Comparison of ENCODE assay signal across 8 cellular contexts in genomic region chr20:36574278-36575065, GRCh38. TPM values are rescaled to one million over a fixed set of nuclear protein-coding genes. Genes with fewer than 3 reads are reported as not detected.
A peak's percentile ranks its signal among the peaks of the same experiment; 100 is the strongest.
DNase-seq lines count a peak whose midpoint lies in the region; ATAC-seq and TF ChIP-seq lines count a peak whose summit lies in the region.

No MANE protein-coding gene starts in this region.

- intact Hi-C loops in CD4-positive, alpha-beta memory T cell (cut with micrococcal nuclease), result loop anchor here (1.0 to 10.0 kb wide), 2 partner anchors 21 to 620 kb away; partner anchors contain the start of gene SCAND1
- intact Hi-C loops in MCF 10A (cut with micrococcal nuclease), result no loop called here

- DNase-seq in CD4-positive, alpha-beta memory T cell, result peak; percentile 51 to 70 (median 59)
- peak; percentile 37 for DNase-seq in T-helper 9 cell
- DNase-seq in MCF 10A (ENCODE audit: unreplicated experiment), result peak; percentile 47
- DNase-seq in kidney epithelial cell (ENCODE audit: low read depth), result no peak
- peak; percentile 39 for DNase-seq in stimulated activated CD4-positive, alpha-beta T cell treated with anti-CD3 and anti-CD28 coated beads, Interleukin-1b, Interleukin-23, amount 100 ng/mL, for 48 hours
- no peak for DNase-seq in occipital lobe (lab: John Stamatoyannopoulos, UW)

- H3K27ac ChIP-seq in CD4-positive, alpha-beta memory T cell (ENCODE audit: low read depth, low read length), result peak overlapping the region; percentile 100
- H3K27ac ChIP-seq in HUES6 (ENCODE audit: low read depth, low read length), result peak overlapping the region; percentile 87; the same call in 1 of the 2 replicates

- CTCF ChIA-PET in CD4-positive, alpha-beta memory T cell (lab: Charles Lee; ENCODE audit: partially characterized antibody), result interaction anchor here (1.2 to 11.4 kb wide), 3 partner anchors 15 to 180 kb away, joined by 3 to 132 read pairs (median 37); partner anchors contain the start of gene RAB5IF
- CTCF ChIA-PET in MCF 10A (lab: Yijun Ruan, JAX), result interaction anchor here (0.6 to 1.3 kb wide), 5 partner anchors 17 to 757 kb away, joined by 3 to 5 read pairs (median 3); partner anchors contain the start of gene DSN1

- H3K27me3 ChIP-seq in CD4-positive, alpha-beta memory T cell (ENCODE audit: insufficient read depth, low read length), result no peaks in the 10 kb centered on the region
- no peaks in the 10 kb centered on the region for H3K27me3 ChIP-seq in HUES6 (ENCODE audit: control insufficient read depth, insufficient read depth, low read length)
- H3K27me3 ChIP-seq in kidney epithelial cell (ENCODE audit: control insufficient read depth, insufficient read depth, low read length), result no peaks in the 10 kb centered on the region

- H3K4me3 Mint-ChIP-seq in CD4-positive, alpha-beta memory T cell, result peak overlapping the region; percentile 86 to 96 (median 92)
- H3K4me3 Mint-ChIP-seq in MCF 10A (ENCODE audit: unreplicated experiment), result peak overlapping the region; percentile 74

- H3K9me3 ChIP-seq in CD4-positive, alpha-beta memory T cell (ENCODE audit: control insufficient read depth in 1 of 2, low read length in 2 of 2), result no peaks in the 10 kb centered on the region
- no peaks in the 10 kb centered on the region for H3K9me3 ChIP-seq in HUES6 (ENCODE audit: control insufficient read depth, insufficient read depth, low read depth, low read length)

- peaks cover 12% of the 10 kb centered on the region for H3K36me3 ChIP-seq in CD4-positive, alpha-beta memory T cell (ENCODE audit: insufficient read depth, low read length)
- H3K36me3 ChIP-seq in HUES6 (ENCODE audit: control insufficient read depth, insufficient read depth, low read length), result peaks cover 17% of the 10 kb centered on the region
- no peaks in the 10 kb centered on the region for H3K36me3 ChIP-seq in kidney epithelial cell (ENCODE audit: control insufficient read depth, insufficient read depth, low read length)

- peaks cover 40% of the 10 kb centered on the region for H3K4me1 ChIP-seq in CD4-positive, alpha-beta memory T cell (ENCODE audit: insufficient read depth, low read length)
- H3K4me1 ChIP-seq in HUES6 (ENCODE audit: control insufficient read depth, insufficient read depth, low read length), result peaks cover 44% of the 10 kb centered on the region

- no peak for ATAC-seq in HG03039 (IDR thresholded peaks at IDR 0.05; ENCODE audit: unreplicated experiment)

- H3K27ac Mint-ChIP-seq in CD4-positive, alpha-beta memory T cell, result peak overlapping the region; percentile 94 to 97 (median 96)
- H3K27ac Mint-ChIP-seq in MCF 10A (ENCODE audit: low read depth, unreplicated experiment), result peak overlapping the region; percentile 6

- peak overlapping the region; percentile 94 for H3K9ac ChIP-seq in HUES6 (ENCODE audit: low read length)

- no TSS peak for BruUV-seq in MCF 10A (replicated peaks; lab: Mats Ljungman, UMichigan)

- POLR2A ChIA-PET in CD4-positive, alpha-beta memory T cell (lab: Charles Lee; ENCODE audit: partially characterized antibody), result interaction anchor here (0.8 to 10.7 kb wide), 10 partner anchors 8 to 620 kb away, joined by 3 to 202 read pairs (median 6); partner anchors contain the start of genes RAB5IF, SCAND1 and SLA2
- POLR2A ChIA-PET in MCF 10A (lab: Yijun Ruan, JAX), result interaction anchor here (0.6 to 6.4 kb wide), 9 partner anchors 10 to 317 kb away, joined by 3 to 60 read pairs (median 4); partner anchors contain the start of genes NDRG3 and RAB5IF

- peaks cover 0 to 4% (median 0%) of the 10 kb centered on the region in 8 donors for H3K9me3 Mint-ChIP-seq in CD4-positive, alpha-beta memory T cell
- no peaks in the 10 kb centered on the region for H3K9me3 Mint-ChIP-seq in MCF 10A (ENCODE audit: unreplicated experiment)

- H3K27me3 Mint-ChIP-seq in CD4-positive, alpha-beta memory T cell, result no peaks in the 10 kb centered on the region
- H3K27me3 Mint-ChIP-seq in MCF 10A (ENCODE audit: insufficient read depth, unreplicated experiment), result no peaks in the 10 kb centered on the region

- H3K4me1 Mint-ChIP-seq in CD4-positive, alpha-beta memory T cell, result peaks cover 24 to 46% (median 32%) of the 10 kb centered on the region in 4 donors
- peaks cover 19% of the 10 kb centered on the region for H3K4me1 Mint-ChIP-seq in MCF 10A (ENCODE audit: insufficient read depth, unreplicated experiment)

- TF ChIP-seq CTCF in MCF 10A (IDR thresholded peaks at IDR 0.05; ENCODE audit: unreplicated experiment) (no peak), kidney epithelial cell (IDR thresholded peaks at IDR 0.05; ENCODE audit: insufficient read depth, low read length, poor library complexity, severe bottlenecking) (no peak)

- H3K4me3 ChIP-seq in CD4-positive, alpha-beta memory T cell (ENCODE audit: low read length in 2 of 2), result peak overlapping the region; percentile 23 to 73
- peak overlapping the region; percentile 74 for H3K4me3 ChIP-seq in HUES6 (ENCODE audit: low read depth, low read length)
- H3K4me3 ChIP-seq in kidney epithelial cell (ENCODE audit: low read depth, low read length), result peak overlapping the region; percentile 81

- H3K36me3 Mint-ChIP-seq in CD4-positive, alpha-beta memory T cell, result peaks cover 0 to 24% of the 10 kb centered on the region in 2 donors
- peaks cover under 1% of the 10 kb centered on the region for H3K36me3 Mint-ChIP-seq in MCF 10A (ENCODE audit: insufficient read depth, unreplicated experiment)

RNA-seq across cellular contexts. Expression of gene TGIF2, which starts 1.1 kb away (rescaled TPM):
- 10 to 100 TPM; 31.7 to 35.0 TPM for total RNA-seq in CD4-positive, alpha-beta memory T cell
- 10 to 100 TPM; 19.2 to 24.7 TPM for polyA plus RNA-seq in CD4-positive, alpha-beta memory T cell
- 5.9 and 9.7 TPM in 2 replicates for total RNA-seq in MCF 10A (2022)
- 21.2 and 22.0 TPM in 2 replicates for total RNA-seq in kidney epithelial cell
- total RNA-seq in occipital lobe, result 11.5 TPM

RNA-seq across cellular contexts. Expression of gene RAB5IF, which starts 31.1 kb away (rescaled TPM):
- 10 to 100 TPM; 63.4 to 67.5 TPM for total RNA-seq in CD4-positive, alpha-beta memory T cell
- 100 to 1,000 TPM; 162 to 212 TPM for polyA plus RNA-seq in CD4-positive, alpha-beta memory T cell
- 112 and 125 TPM in 2 replicates for total RNA-seq in MCF 10A (2022)
- total RNA-seq in kidney epithelial cell, result 123 and 162 TPM in 2 replicates
- 25.0 TPM for total RNA-seq in occipital lobe

RNA-seq across cellular contexts. Expression of gene MYL9, which starts 33.2 kb away (rescaled TPM):
- not detected for total RNA-seq in CD4-positive, alpha-beta memory T cell
- polyA plus RNA-seq in CD4-positive, alpha-beta memory T cell, result not detected
- total RNA-seq in MCF 10A (2022) (4.3 and 7.9 TPM in 2 replicates), kidney epithelial cell (58.5 and 83.2 TPM in 2 replicates), occipital lobe (0.78 TPM)

Comparison
In these comparisons a context has a peak if more than half of its experiments do, and no peak if none do; other contexts are left out.
1. DNase-seq: peak in CD4-positive, alpha-beta memory T cell (5 of 5), T-helper 9 cell (single experiment), MCF 10A (single experiment) and stimulated activated CD4-positive, alpha-beta T cell treated with anti-CD3 and anti-CD28 coated beads, Interleukin-1b, Interleukin-23, amount 100 ng/mL, for 48 hours (single experiment); none in kidney epithelial cell (single experiment) and occipital lobe (single experiment).
2. Peak in every context shown above with its lines, with median percentiles within 50 percentile points of each other: H3K4me3 ChIP-seq.